In genomic region chr10:73730153-73730906, GRCh38 we compare ENCODE assay signal across 8 cellular contexts. TPM values are rescaled to one million over a fixed set of nuclear protein-coding genes. Genes with fewer than 3 reads are reported as not detected.
DNase-seq lines count a peak whose midpoint lies in the region; ATAC-seq, FAIRE-seq and TF ChIP-seq lines count a peak whose summit lies in the region.

No MANE protein-coding gene starts in this region.

- H3K27ac ChIP-seq in BLaER1 (peak overlapping the region; percentile 82), HepG2 (ENCODE audit: extremely low read length, insufficient read depth, low read length) (peak overlapping the region; percentile 96)

- H3K27me3 ChIP-seq in BLaER1 (no peaks in the 10 kb centered on the region), HepG2 (ENCODE audit: control insufficient read depth in 1 of 2, insufficient read depth in 2 of 2, low read length in 2 of 2) (no peaks in the 10 kb centered on the region; a peak in 1 of 5 replicates)

- peaks cover 12% of the 10 kb centered on the region for H3K4me1 Mint-ChIP-seq in dendritic cell treated with granulocyte-macrophage colony-stimulating factor and Interleukin-4, amounts not matched to agents 40 ng/mL and 50 ng/mL, for 4 days (ENCODE audit: low read depth)

- peak; percentile 90 for DNase-seq in NCI-H69 (lab: John Stamatoyannopoulos, UW)
- peak; percentile 88 to 89 for DNase-seq in activated CD4-positive, alpha-beta T cell treated with anti-CD3 and anti-CD28 coated beads, Interleukin-2, amount 50 U/mL, for 4 hours
- peak; percentile 89 for DNase-seq in HepG2 (ENCODE audit: low spot score)
- peak; percentile 93 for DNase-seq in stimulated activated CD4-positive, alpha-beta T cell treated with anti-CD3 and anti-CD28 coated beads, Interleukin-2, amount 100 ng/mL, for 48 hours

- H3K9me3 ChIP-seq in BLaER1 = no peaks in the 10 kb centered on the region
- H3K9me3 ChIP-seq in HepG2 (ENCODE audit: low read length) = no peaks in the 10 kb centered on the region

- H3K9me3 Mint-ChIP-seq in dendritic cell treated with granulocyte-macrophage colony-stimulating factor and Interleukin-4, amounts not matched to agents 40 ng/mL and 50 ng/mL, for 4 days = no peaks in the 10 kb centered on the region

- peaks cover 6% of the 10 kb centered on the region; the same call in 1 of the 2 replicates for H4K20me1 ChIP-seq in BLaER1
- H4K20me1 ChIP-seq in HepG2 (ENCODE audit: insufficient read depth, low read length) = no peaks in the 10 kb centered on the region

- WGBS in HepG2 (ENCODE audit: low lambda C conversion rate) = 0% methylated on average over 35 of the region's 58 CpGs

- H3K27ac Mint-ChIP-seq in dendritic cell treated with granulocyte-macrophage colony-stimulating factor and Interleukin-4, amounts not matched to agents 40 ng/mL and 50 ng/mL, for 4 days = peak overlapping the region; percentile 95

- in situ Hi-C loops in HepG2 (cut with HindIII; ENCODE audit: extremely low pct_ligation_motif_present, low pct_unique_long_range_greater_than_20kb) = no loop called here

- H3K9ac ChIP-seq in BLaER1 (peak overlapping the region; percentile 93), HepG2 (ENCODE audit: insufficient read depth, low read depth, low read length) (peak overlapping the region; percentile 95)

- peaks cover 66% of the 10 kb centered on the region for H3K36me3 Mint-ChIP-seq in dendritic cell treated with granulocyte-macrophage colony-stimulating factor and Interleukin-4, amounts not matched to agents 40 ng/mL and 50 ng/mL, for 4 days (ENCODE audit: low read depth)

- TF ChIP-seq CTCF in HepG2 (CRISPR knock-in tag; IDR thresholded peaks at IDR 0.05) = no peak; the same call in 1 of the 2 replicates

- FAIRE-seq in HepG2 (lab: Jason Lieb, UNC) = peak; percentile 64

- peaks cover 63% of the 10 kb centered on the region for H3K36me3 ChIP-seq in BLaER1
- peaks cover 0 to 13% of the 10 kb centered on the region in 2 experiments; a peak in 3 of 5 replicates for H3K36me3 ChIP-seq in HepG2 (replicated peaks in 1 of 2; ENCODE audit: control insufficient read depth in 1 of 2, insufficient read depth in 2 of 2, low read length in 2 of 2)

- intact Hi-C loops in dendritic cell treated with granulocyte-macrophage colony-stimulating factor and Interleukin-4, amounts not matched to agents 40 ng/mL and 50 ng/mL, for 4 days (cut with micrococcal nuclease) = loop anchor here (1.0 kb wide), 1 partner anchor 14 kb away; the partner anchor contains the start of gene SEC24C
- intact Hi-C loops in HepG2 (cut with micrococcal nuclease; ENCODE audit: unreplicated experiment) = no loop called here

- H3K4me2 ChIP-seq in BLaER1 (peak overlapping the region; percentile 92), HepG2 (ENCODE audit: low read depth, low read length) (peak overlapping the region; percentile 79)

- TF ChIP-seq POLR2A in HepG2 (IDR thresholded peaks at IDR 0.05; ENCODE audit: insufficient read depth in 1 of 2, low read depth in 2 of 2, low read length in 2 of 2) = peak; percentile 91 to 92

- peaks cover 13% of the 10 kb centered on the region for H3K79me2 ChIP-seq in HepG2 (ENCODE audit: insufficient read depth, low read length)

- TF ChIP-seq EP300 in HepG2 (IDR thresholded peaks at IDR 0.05; ENCODE audit: low read depth in 2 of 2, low read length in 2 of 2) (0 out of 4 replicates have a peak, but pooled peaks of 1 of the 2 experiments have one; percentile 16), HepG2 (CRISPR knock-in tag; IDR thresholded peaks at IDR 0.05; ENCODE audit: borderline replicate concordance) (0 out of 2 replicates have a peak, but pooled peaks have one; percentile 39)

- no TSS peak for BruUV-seq in HepG2 (replicated peaks; lab: Mats Ljungman, UMichigan)

- TF ChIP-seq RAD21 in HepG2 (CRISPR knock-in tag; IDR thresholded peaks at IDR 0.05) = peak; percentile 53

- H3K4me1 ChIP-seq in BLaER1 (peaks cover 12% of the 10 kb centered on the region), HepG2 (ENCODE audit: insufficient read depth, low read length) (no peaks in the 10 kb centered on the region; the same call in 1 of the 2 replicates)

- POLR2A ChIA-PET in HepG2 (lab: Yijun Ruan, JAX) = interaction anchor here (0.8 to 4.3 kb wide), 8 partner anchors 9 to 478 kb away, joined by 3 to 85 read pairs (median 6); partner anchors contain the start of genes CHCHD1, MRPS16, SEC24C and ZSWIM8

- ATAC-seq in GM19324 (IDR thresholded peaks at IDR 0.05; ENCODE audit: low FRiP score, unreplicated experiment) (peak; percentile 92), HG03469 (IDR thresholded peaks at IDR 0.05; ENCODE audit: unreplicated experiment) (peak; percentile 54), HepG2 (peak; percentile 92)

- no peak overlapping the region for H2AFZ ChIP-seq in HepG2 (ENCODE audit: low read length)

- peak overlapping the region; percentile 89 for H3K4me3 ChIP-seq in BLaER1
- peak overlapping the region; percentile 88 to 100 (median 96) for H3K4me3 ChIP-seq in HepG2 (replicated peaks in 1 of 3; ENCODE audit: insufficient read depth in 1 of 3, low read depth in 2 of 3, low read length in 3 of 3)

- H3K27me3 Mint-ChIP-seq in dendritic cell treated with granulocyte-macrophage colony-stimulating factor and Interleukin-4, amounts not matched to agents 40 ng/mL and 50 ng/mL, for 4 days = no peaks in the 10 kb centered on the region

- peak overlapping the region; percentile 90 for H3K4me3 Mint-ChIP-seq in dendritic cell treated with granulocyte-macrophage colony-stimulating factor and Interleukin-4, amounts not matched to agents 40 ng/mL and 50 ng/mL, for 4 days

- CTCF ChIA-PET in HepG2 (lab: Yijun Ruan, JAX; ENCODE audit: low intra/inter-chr PET ratio, low total read pairs) = no interaction called here

RNA-seq across cellular contexts. Expression of gene SEC24C, which starts 13.8 kb away (rescaled TPM):
- 63.1 and 66.5 TPM in 2 replicates for total RNA-seq in HepG2 (2016; rRNA removed; fragmentation: Illumina TruSeq; extraction: Trizol)
- total RNA-seq in HepG2 (2016; cell fraction: cytosol; rRNA removed; fragmentation: Illumina TruSeq; extraction: Trizol; ENCODE audit: low read depth) = 5.7 and 6.6 TPM in 2 replicates
- total RNA-seq in HepG2 (2016; cell fraction: insoluble cytoplasmic fraction; rRNA removed; fragmentation: Illumina TruSeq; extraction: Trizol) = 57.3 and 62.0 TPM in 2 replicates
- total RNA-seq in HepG2 (2016; cell fraction: membrane; rRNA removed; fragmentation: Illumina TruSeq; extraction: Trizol) = 19.5 and 20.7 TPM in 2 replicates
- total RNA-seq in HepG2 (2016; cell fraction: nucleus; rRNA removed; fragmentation: Illumina TruSeq; extraction: Trizol) = 36.4 and 38.8 TPM in 2 replicates
- polyA plus RNA-seq in HepG2 (2011; rRNA removed) = 66.4 and 74.3 TPM in 2 replicates
- polyA plus RNA-seq in HepG2 (2011; cell fraction: cytosol; rRNA removed) = 40.0 and 44.0 TPM in 2 replicates
- 134 and 139 TPM in 2 replicates for polyA plus RNA-seq in HepG2 (2011; cell fraction: nucleus; rRNA removed)
- polyA plus RNA-seq in HepG2 (2012) = 42.2 and 45.9 TPM in 2 replicates
- polyA plus RNA-seq in HepG2 (2016; cell fraction: cytosol; fragmentation: Illumina TruSeq; extraction: Trizol; ENCODE audit: low read depth) = 3.5 and 3.8 TPM in 2 replicates
- 45.3 and 53.1 TPM in 2 replicates for polyA plus RNA-seq in HepG2 (2016; cell fraction: insoluble cytoplasmic fraction; fragmentation: Illumina TruSeq; extraction: Trizol; ENCODE audit: low read depth)
- 8.7 and 10.2 TPM in 2 replicates for polyA plus RNA-seq in HepG2 (2016; cell fraction: membrane; fragmentation: Illumina TruSeq; extraction: Trizol; ENCODE audit: low read depth)
- polyA plus RNA-seq in HepG2 (2016; cell fraction: nucleus; fragmentation: Illumina TruSeq; extraction: Trizol; ENCODE audit: insufficient read depth, low read depth) = 60.4 and 69.2 TPM in 2 replicates
- polyA minus RNA-seq in HepG2 (2011; rRNA and poly(A)+ RNA removed; ENCODE audit: low replicate concordance) = 140 and 157 TPM in 2 replicates
- 50.5 and 52.3 TPM in 2 replicates for polyA minus RNA-seq in HepG2 (2011; cell fraction: cytosol; rRNA and poly(A)+ RNA removed)
- 40.4 and 42.8 TPM in 2 replicates for polyA minus RNA-seq in HepG2 (2011; cell fraction: nucleus; rRNA and poly(A)+ RNA removed)

RNA-seq across cellular contexts. Expression of gene AGAP5, which starts 32.4 kb away (rescaled TPM):
- 2.4 and 5.3 TPM in 2 replicates for total RNA-seq in HepG2 (2016; rRNA removed; fragmentation: Illumina TruSeq; extraction: Trizol)
- total RNA-seq in HepG2 (2016; cell fraction: cytosol; rRNA removed; fragmentation: Illumina TruSeq; extraction: Trizol; ENCODE audit: low read depth) = 11.4 and 13.8 TPM in 2 replicates
- 2.6 and 5.2 TPM in 2 replicates for total RNA-seq in HepG2 (2016; cell fraction: insoluble cytoplasmic fraction; rRNA removed; fragmentation: Illumina TruSeq; extraction: Trizol)
- total RNA-seq in HepG2 (2016; cell fraction: membrane; rRNA removed; fragmentation: Illumina TruSeq; extraction: Trizol) = 6.0 and 7.5 TPM in 2 replicates
- total RNA-seq in HepG2 (2016; cell fraction: nucleus; rRNA removed; fragmentation: Illumina TruSeq; extraction: Trizol) = 7.7 and 8.0 TPM in 2 replicates
- 7.9 and 8.7 TPM in 2 replicates for polyA plus RNA-seq in HepG2 (2011; rRNA removed)
- 2.3 and 2.9 TPM in 2 replicates for polyA plus RNA-seq in HepG2 (2011; cell fraction: cytosol; rRNA removed)
- 29.4 and 34.8 TPM in 2 replicates for polyA plus RNA-seq in HepG2 (2011; cell fraction: nucleus; rRNA removed)
- polyA plus RNA-seq in HepG2 (2012) = 4.3 and 4.9 TPM in 2 replicates
- 0.55 and 0.72 TPM in 2 replicates for polyA plus RNA-seq in HepG2 (2016; cell fraction: cytosol; fragmentation: Illumina TruSeq; extraction: Trizol; ENCODE audit: low read depth)
- polyA plus RNA-seq in HepG2 (2016; cell fraction: insoluble cytoplasmic fraction; fragmentation: Illumina TruSeq; extraction: Trizol; ENCODE audit: low read depth) = 0.89 and 2.3 TPM in 2 replicates
- 0.94 and 1.8 TPM in 2 replicates for polyA plus RNA-seq in HepG2 (2016; cell fraction: membrane; fragmentation: Illumina TruSeq; extraction: Trizol; ENCODE audit: low read depth)
- polyA plus RNA-seq in HepG2 (2016; cell fraction: nucleus; fragmentation: Illumina TruSeq; extraction: Trizol; ENCODE audit: insufficient read depth, low read depth) = 25.7 and 29.4 TPM in 2 replicates
- polyA minus RNA-seq in HepG2 (2011; rRNA and poly(A)+ RNA removed; ENCODE audit: low replicate concordance) = 2.0 and 5.8 TPM in 2 replicates
- polyA minus RNA-seq in HepG2 (2011; cell fraction: cytosol; rRNA and poly(A)+ RNA removed) = 2.1 and 2.5 TPM in 2 replicates
- polyA minus RNA-seq in HepG2 (2011; cell fraction: nucleus; rRNA and poly(A)+ RNA removed) = 10.9 TPM in 2 replicates

RNA-seq across cellular contexts. Expression of gene CHCHD1, which starts 51.5 kb away (rescaled TPM):
- 71.2 and 91.7 TPM in 2 replicates for total RNA-seq in HepG2 (2016; rRNA removed; fragmentation: Illumina TruSeq; extraction: Trizol)
- total RNA-seq in HepG2 (2016; cell fraction: cytosol; rRNA removed; fragmentation: Illumina TruSeq; extraction: Trizol; ENCODE audit: low read depth) = 16.2 and 16.7 TPM in 2 replicates
- total RNA-seq in HepG2 (2016; cell fraction: insoluble cytoplasmic fraction; rRNA removed; fragmentation: Illumina TruSeq; extraction: Trizol) = 69.8 and 94.8 TPM in 2 replicates
- total RNA-seq in HepG2 (2016; cell fraction: membrane; rRNA removed; fragmentation: Illumina TruSeq; extraction: Trizol) = 32.5 and 34.2 TPM in 2 replicates
- total RNA-seq in HepG2 (2016; cell fraction: nucleus; rRNA removed; fragmentation: Illumina TruSeq; extraction: Trizol) = 30.4 and 32.6 TPM in 2 replicates
- polyA plus RNA-seq in HepG2 (2011; rRNA removed) = 30.6 and 36.9 TPM in 2 replicates
- polyA plus RNA-seq in HepG2 (2011; cell fraction: cytosol; rRNA removed) = 35.1 and 36.6 TPM in 2 replicates
- polyA plus RNA-seq in HepG2 (2011; cell fraction: nucleus; rRNA removed) = 8.8 and 9.9 TPM in 2 replicates
- 40.1 and 41.3 TPM in 2 replicates for polyA plus RNA-seq in HepG2 (2012)
- 16.6 and 17.9 TPM in 2 replicates for polyA plus RNA-seq in HepG2 (2016; cell fraction: cytosol; fragmentation: Illumina TruSeq; extraction: Trizol; ENCODE audit: low read depth)
- polyA plus RNA-seq in HepG2 (2016; cell fraction: insoluble cytoplasmic fraction; fragmentation: Illumina TruSeq; extraction: Trizol; ENCODE audit: low read depth) = 90.2 and 95.1 TPM in 2 replicates
- polyA plus RNA-seq in HepG2 (2016; cell fraction: membrane; fragmentation: Illumina TruSeq; extraction: Trizol; ENCODE audit: low read depth) = 27.2 and 27.4 TPM in 2 replicates
- 45.9 and 52.1 TPM in 2 replicates for polyA plus RNA-seq in HepG2 (2016; cell fraction: nucleus; fragmentation: Illumina TruSeq; extraction: Trizol; ENCODE audit: insufficient read depth, low read depth)
- polyA minus RNA-seq in HepG2 (2011; rRNA and poly(A)+ RNA removed; ENCODE audit: low replicate concordance) = 5.0 and 8.3 TPM in 2 replicates
- 5.5 TPM in 2 replicates for polyA minus RNA-seq in HepG2 (2011; cell fraction: cytosol; rRNA and poly(A)+ RNA removed)
- 7.7 and 9.1 TPM in 2 replicates for polyA minus RNA-seq in HepG2 (2011; cell fraction: nucleus; rRNA and poly(A)+ RNA removed)

RNA-seq across cellular contexts. Expression of gene ZSWIM8, which starts 55.1 kb away (rescaled TPM):
- 21.0 and 39.9 TPM in 2 replicates for total RNA-seq in HepG2 (2016; rRNA removed; fragmentation: Illumina TruSeq; extraction: Trizol)
- 5.7 and 8.2 TPM in 2 replicates for total RNA-seq in HepG2 (2016; cell fraction: cytosol; rRNA removed; fragmentation: Illumina TruSeq; extraction: Trizol; ENCODE audit: low read depth)
- total RNA-seq in HepG2 (2016; cell fraction: insoluble cytoplasmic fraction; rRNA removed; fragmentation: Illumina TruSeq; extraction: Trizol) = 13.7 and 36.6 TPM in 2 replicates
- 9.3 and 11.2 TPM in 2 replicates for total RNA-seq in HepG2 (2016; cell fraction: membrane; rRNA removed; fragmentation: Illumina TruSeq; extraction: Trizol)
- 35.4 and 47.5 TPM in 2 replicates for total RNA-seq in HepG2 (2016; cell fraction: nucleus; rRNA removed; fragmentation: Illumina TruSeq; extraction: Trizol)
- polyA plus RNA-seq in HepG2 (2011; rRNA removed) = 98.2 and 142 TPM in 2 replicates
- polyA plus RNA-seq in HepG2 (2011; cell fraction: cytosol; rRNA removed) = 41.1 and 57.3 TPM in 2 replicates
- 505 and 598 TPM in 2 replicates for polyA plus RNA-seq in HepG2 (2011; cell fraction: nucleus; rRNA removed)
- 43.3 and 58.7 TPM in 2 replicates for polyA plus RNA-seq in HepG2 (2012)
- polyA plus RNA-seq in HepG2 (2016; cell fraction: cytosol; fragmentation: Illumina TruSeq; extraction: Trizol; ENCODE audit: low read depth) = 3.7 and 6.8 TPM in 2 replicates
- 21.2 and 30.3 TPM in 2 replicates for polyA plus RNA-seq in HepG2 (2016; cell fraction: insoluble cytoplasmic fraction; fragmentation: Illumina TruSeq; extraction: Trizol; ENCODE audit: low read depth)
- 6.6 and 11.5 TPM in 2 replicates for polyA plus RNA-seq in HepG2 (2016; cell fraction: membrane; fragmentation: Illumina TruSeq; extraction: Trizol; ENCODE audit: low read depth)
- polyA plus RNA-seq in HepG2 (2016; cell fraction: nucleus; fragmentation: Illumina TruSeq; extraction: Trizol; ENCODE audit: insufficient read depth, low read depth) = 118 and 128 TPM in 2 replicates
- 83.5 and 181 TPM in 2 replicates for polyA minus RNA-seq in HepG2 (2011; rRNA and poly(A)+ RNA removed; ENCODE audit: low replicate concordance)
- 31.5 and 36.5 TPM in 2 replicates for polyA minus RNA-seq in HepG2 (2011; cell fraction: cytosol; rRNA and poly(A)+ RNA removed)
- polyA minus RNA-seq in HepG2 (2011; cell fraction: nucleus; rRNA and poly(A)+ RNA removed) = 64.2 and 73.5 TPM in 2 replicates

Comparison
In these comparisons a context has a peak if more than half of its experiments do, and no peak if none do; other contexts are left out.
1. Peak in every context shown above with its lines: DNase-seq, ATAC-seq, H3K4me3 ChIP-seq and H3K27ac ChIP-seq.